ENCODE assay signal across 6 cellular contexts in genomic region chr6:30615958-30616810, GRCh38. TPM values are rescaled to one million over a fixed set of nuclear protein-coding genes. Genes with fewer than 3 reads are reported as not detected.
DNase-seq lines count a peak whose midpoint lies in the region; TF ChIP-seq lines count a peak whose summit lies in the region.

No MANE protein-coding gene starts in this region.

- POLR2A ChIA-PET in AG04450 (lab: Yijun Ruan, JAX): interaction anchor here (0.6 to 4.7 kb wide), 5 partner anchors 17 to 101 kb away, joined by 4 to 69 read pairs (median 9); partner anchors contain the start of genes DHX16 and MDC1
- POLR2A ChIA-PET in activated CD4-positive, alpha-beta memory T cell treated with anti-CD3 and anti-CD28 coated beads, Interleukin-2, amount 10 ng/mL, durations not matched to agents 7 days and 5 days (lab: Charles Lee): interaction anchor here (0.7 to 4.8 kb wide), 36 partner anchors 9 to 549 kb away, joined by 3 to 97 read pairs (median 6); partner anchors contain the start of genes ABCF1, ATAT1, C6orf136 and DHX16

- H3K27ac Mint-ChIP-seq in activated CD4-positive, alpha-beta memory T cell treated with anti-CD3 and anti-CD28 coated beads, Interleukin-2, amount 10 ng/mL, durations not matched to agents 7 days and 5 days: peak overlapping the region; percentile 96

- WGBS in thyroid gland, 2 donors: 0 to 1% methylated on average over 10 of the region's 10 CpGs

- peak overlapping the region; percentile 100 for H3K9ac ChIP-seq in iPS-15b (ENCODE audit: low read depth, low read length)

- TF ChIP-seq CTCF in AG04450 (IDR thresholded peaks at IDR 0.05; ENCODE audit: low read depth, low read length) (no peak), thyroid gland (IDR thresholded peaks at IDR 0.05) (no peak)

- no peak for DNase-seq in AG04450 (ENCODE audit: low read depth, low spot score)
- peak; percentile 33 for DNase-seq in LHCN-M2 (ENCODE audit: low read depth)
- DNase-seq in activated CD4-positive, alpha-beta memory T cell treated with anti-CD3 and anti-CD28 coated beads, Interleukin-2, amount 10 ng/mL, durations not matched to agents 7 days and 5 days: no peak
- no peak for DNase-seq in thyroid gland
- no peak for DNase-seq in cortex of kidney (lab: John Stamatoyannopoulos, UW)

- H3K27me3 Mint-ChIP-seq in activated CD4-positive, alpha-beta memory T cell treated with anti-CD3 and anti-CD28 coated beads, Interleukin-2, amount 10 ng/mL, durations not matched to agents 7 days and 5 days: no peaks in the 10 kb centered on the region

- peaks cover 77% of the 10 kb centered on the region for H3K36me3 Mint-ChIP-seq in activated CD4-positive, alpha-beta memory T cell treated with anti-CD3 and anti-CD28 coated beads, Interleukin-2, amount 10 ng/mL, durations not matched to agents 7 days and 5 days (ENCODE audit: low read depth)

- H3K4me1 ChIP-seq in iPS-15b (ENCODE audit: control insufficient read depth, insufficient read depth, low read length) (peaks cover 14% of the 10 kb centered on the region), thyroid gland (peaks cover 43 to 44% of the 10 kb centered on the region in 2 donors)

- intact Hi-C loops in thyroid gland (cut with DNase I): no loop called here

- peak overlapping the region; percentile 88 for H3K27ac ChIP-seq in AG04450 (ENCODE audit: low read depth, low read length)
- peak overlapping the region; percentile 97 to 100 (median 98) for H3K27ac ChIP-seq in thyroid gland

- H3K9me3 ChIP-seq in AG04450 (ENCODE audit: control insufficient read depth, insufficient read depth, low read length) (no peaks in the 10 kb centered on the region), iPS-15b (ENCODE audit: control insufficient read depth, insufficient read depth, low read length) (no peaks in the 10 kb centered on the region), thyroid gland (no peaks in the 10 kb centered on the region)

- peak overlapping the region; percentile 94 for H3K4me3 ChIP-seq in AG04450 (ENCODE audit: low read depth, low read length)
- peak overlapping the region; percentile 100 for H3K4me3 ChIP-seq in iPS-15b (ENCODE audit: low read depth, low read length)
- H3K4me3 ChIP-seq in thyroid gland (replicated peaks in 1 of 3): peak overlapping the region; percentile 74 to 88 (median 87)

- H3K4me3 Mint-ChIP-seq in activated CD4-positive, alpha-beta memory T cell treated with anti-CD3 and anti-CD28 coated beads, Interleukin-2, amount 10 ng/mL, durations not matched to agents 7 days and 5 days: peak overlapping the region; percentile 91

- H3K27me3 ChIP-seq in AG04450 (ENCODE audit: control insufficient read depth, insufficient read depth, low read length): no peaks in the 10 kb centered on the region
- H3K27me3 ChIP-seq in iPS-15b (ENCODE audit: control insufficient read depth, insufficient read depth, low read length): no peaks in the 10 kb centered on the region
- no peaks in the 10 kb centered on the region for H3K27me3 ChIP-seq in thyroid gland

- H3K4me1 Mint-ChIP-seq in activated CD4-positive, alpha-beta memory T cell treated with anti-CD3 and anti-CD28 coated beads, Interleukin-2, amount 10 ng/mL, durations not matched to agents 7 days and 5 days: peaks cover 51% of the 10 kb centered on the region

- peaks cover 16% of the 10 kb centered on the region for H3K36me3 ChIP-seq in iPS-15b (ENCODE audit: control insufficient read depth, insufficient read depth, low read length)
- peaks cover 26 to 27% of the 10 kb centered on the region in 2 donors for H3K36me3 ChIP-seq in thyroid gland

- H3K9me3 Mint-ChIP-seq in activated CD4-positive, alpha-beta memory T cell treated with anti-CD3 and anti-CD28 coated beads, Interleukin-2, amount 10 ng/mL, durations not matched to agents 7 days and 5 days: no peaks in the 10 kb centered on the region

- no peak for TF ChIP-seq POLR2A in thyroid gland (IDR thresholded peaks at IDR 0.05)

- CTCF ChIA-PET in AG04450 (lab: Charles Lee): no interaction called here
- CTCF ChIA-PET in activated CD4-positive, alpha-beta memory T cell treated with anti-CD3 and anti-CD28 coated beads, Interleukin-2, amount 10 ng/mL, durations not matched to agents 7 days and 5 days (lab: Charles Lee): interaction anchor here (0.9 to 4.2 kb wide), 10 partner anchors 19 to 115 kb away, joined by 3 to 37 read pairs (median 8); partner anchors contain the start of genes DHX16 and MDC1

RNA-seq across cellular contexts. Expression of gene PPP1R10, which starts 0.9 kb away (rescaled TPM):
- 32.9 and 43.2 TPM in 2 replicates for polyA plus RNA-seq in AG04450 (2011; rRNA removed)
- 130 and 148 TPM in 2 replicates for polyA minus RNA-seq in AG04450 (2011; rRNA and poly(A)+ RNA removed)
- 37.9 and 43.9 TPM in 2 replicates for total RNA-seq in LHCN-M2 (2014; rRNA removed)
- polyA plus RNA-seq in LHCN-M2 (2012): 17.7 TPM
- 100 to 1,000 TPM in 1 of 2 experiments, 10 to 100 TPM in 1; 96.1 to 103 TPM for total RNA-seq in activated CD4-positive, alpha-beta memory T cell treated with anti-CD3 and anti-CD28 coated beads, Interleukin-2, amount 10 ng/mL, durations not matched to agents 7 days and 5 days
- total RNA-seq in thyroid gland: 10 to 100 TPM; 49.1 to 72.2 (median 57.0) TPM

RNA-seq across cellular contexts. Expression of gene MRPS18B, which starts 1.5 kb away (rescaled TPM):
- 56.6 and 59.8 TPM in 2 replicates for polyA plus RNA-seq in AG04450 (2011; rRNA removed)
- polyA minus RNA-seq in AG04450 (2011; rRNA and poly(A)+ RNA removed): 40.5 and 47.8 TPM in 2 replicates
- total RNA-seq in LHCN-M2 (2014; rRNA removed) (56.5 and 67.9 TPM in 2 replicates), thyroid gland (10 to 100 TPM; 47.0 to 82.5 (median 64.6) TPM)
- polyA plus RNA-seq in LHCN-M2 (2012): 63.8 TPM
- 10 to 100 TPM; 42.4 to 42.8 TPM for total RNA-seq in activated CD4-positive, alpha-beta memory T cell treated with anti-CD3 and anti-CD28 coated beads, Interleukin-2, amount 10 ng/mL, durations not matched to agents 7 days and 5 days

RNA-seq across cellular contexts. Expression of gene ATAT1, which starts 10.5 kb away (rescaled TPM):
- polyA plus RNA-seq in AG04450 (2011; rRNA removed): 10.8 and 13.1 TPM in 2 replicates
- polyA minus RNA-seq in AG04450 (2011; rRNA and poly(A)+ RNA removed): 9.0 and 10.6 TPM in 2 replicates
- 6.0 and 6.5 TPM in 2 replicates for total RNA-seq in LHCN-M2 (2014; rRNA removed)
- polyA plus RNA-seq in LHCN-M2 (2012): 14.7 TPM
- total RNA-seq in activated CD4-positive, alpha-beta memory T cell treated with anti-CD3 and anti-CD28 coated beads, Interleukin-2, amount 10 ng/mL, durations not matched to agents 7 days and 5 days: 1 to 10 TPM; 6.3 to 8.0 TPM
- 1 to 10 TPM; 3.8 to 7.6 (median 6.1) TPM for total RNA-seq in thyroid gland

RNA-seq across cellular contexts. Expression of gene C6orf136, which starts 30.7 kb away (rescaled TPM):
- polyA plus RNA-seq in AG04450 (2011; rRNA removed): 5.1 and 5.5 TPM in 2 replicates
- 8.2 and 14.0 TPM in 2 replicates for polyA minus RNA-seq in AG04450 (2011; rRNA and poly(A)+ RNA removed)
- total RNA-seq in LHCN-M2 (2014; rRNA removed): 3.2 and 7.2 TPM in 2 replicates
- polyA plus RNA-seq in LHCN-M2 (2012): 9.1 TPM
- 10 to 100 TPM; 21.7 to 24.4 TPM for total RNA-seq in activated CD4-positive, alpha-beta memory T cell treated with anti-CD3 and anti-CD28 coated beads, Interleukin-2, amount 10 ng/mL, durations not matched to agents 7 days and 5 days
- total RNA-seq in thyroid gland: 10 to 100 TPM; 13.4 to 31.7 (median 23.8) TPM

RNA-seq across cellular contexts. Expression of gene ABCF1, which starts 44.9 kb away (rescaled TPM):
- 32.3 and 38.7 TPM in 2 replicates for polyA plus RNA-seq in AG04450 (2011; rRNA removed)
- polyA minus RNA-seq in AG04450 (2011; rRNA and poly(A)+ RNA removed): 75.5 and 88.4 TPM in 2 replicates
- total RNA-seq in LHCN-M2 (2014; rRNA removed) (46.6 and 69.5 TPM in 2 replicates), thyroid gland (10 to 100 TPM; 41.4 to 47.1 (median 43.5) TPM)
- polyA plus RNA-seq in LHCN-M2 (2012): 58.3 TPM
- total RNA-seq in activated CD4-positive, alpha-beta memory T cell treated with anti-CD3 and anti-CD28 coated beads, Interleukin-2, amount 10 ng/mL, durations not matched to agents 7 days and 5 days: 10 to 100 TPM; 64.3 to 65.2 TPM
